ENCODE assay signal across 11 cellular contexts in genomic region chr14:23174266-23174665, GRCh38. TPM values are rescaled to one million over a fixed set of nuclear protein-coding genes. Genes with fewer than 3 reads are reported as not detected.
DNase-seq lines count a peak whose midpoint lies in the region; ATAC-seq, FAIRE-seq and TF ChIP-seq lines count a peak whose summit lies in the region.
"Had no signal": no experiment of that assay in that cellular context is flagged by ENCODE, and none has a peak within 500 bp of the region (broad histone marks: within the 10 kb centered on the region; RNA-seq: fewer than 3 reads in every experiment).

No MANE protein-coding gene starts in this region.

- intact Hi-C loops in MCF 10A (cut with micrococcal nuclease) = no loop called here

- POLR2A ChIA-PET in MCF 10A (lab: Yijun Ruan, JAX) = interaction anchor here (0.7 to 7.4 kb wide), 9 partner anchors 10 to 54 kb away, joined by 3 to 57 read pairs (median 6); no protein-coding TSS in a partner anchor

- peaks cover 39% of the 10 kb centered on the region for H3K4me1 Mint-ChIP-seq in MCF 10A (ENCODE audit: insufficient read depth, unreplicated experiment)

- DNase-seq in MCF 10A (ENCODE audit: unreplicated experiment) (peak; percentile 65), hepatocyte (ENCODE audit: low spot score) (peak; percentile 63), small intestine (peak; percentile 37), DMS114 treated with DMSO at 0.1 percent for 48 hours (lab: John Stamatoyannopoulos, UW; ENCODE audit: unreplicated experiment) (no peak), HuH-7.5 (ENCODE audit: low spot score) (no peak), SW480 (ENCODE audit: low spot score) (no peak)
- DNase-seq: DMS 273 treated with DMSO at 0.1 percent for 48 hours, NCI-H2081 had no signal

- peaks cover 22% of the 10 kb centered on the region for H3K4me1 ChIP-seq in HUES48 (ENCODE audit: control insufficient read depth, insufficient read depth, low read length)
- H3K4me1 ChIP-seq in hepatocyte (ENCODE audit: insufficient read depth) = peaks cover 25% of the 10 kb centered on the region
- peaks cover 2% of the 10 kb centered on the region in 2 donors for H3K4me1 ChIP-seq in small intestine (ENCODE audit: control insufficient read depth in 2 of 2, insufficient read depth in 1 of 2, low read depth in 1 of 2, low read length in 1 of 2)

- H3K27ac Mint-ChIP-seq in MCF 10A (ENCODE audit: low read depth, unreplicated experiment) = no peak overlapping the region
- H3K27ac Mint-ChIP-seq: natural killer cell treated with Interleukin-12 subunit alpha and Interleukin-12 subunit beta and Interleukin-15 and Interleukin-18, amount 100 ng/mL, for 72 hours had no signal

- H3K4me3 ChIP-seq in HUES48 (ENCODE audit: low read depth, low read length) = no peak overlapping the region
- no peak overlapping the region for H3K4me3 ChIP-seq in hepatocyte
- H3K4me3 ChIP-seq in small intestine (ENCODE audit: low read depth in 1 of 2, low read length in 2 of 2) = no peak overlapping the region

- peaks cover 4% of the 10 kb centered on the region for H3K36me3 Mint-ChIP-seq in MCF 10A (ENCODE audit: insufficient read depth, unreplicated experiment)
- H3K36me3 Mint-ChIP-seq: natural killer cell treated with Interleukin-12 subunit alpha and Interleukin-12 subunit beta and Interleukin-15 and Interleukin-18, amount 100 ng/mL, for 72 hours had no signal

- H3K27me3 ChIP-seq in HUES48 (ENCODE audit: control insufficient read depth, insufficient read depth, low read length) = no peaks in the 10 kb centered on the region
- no peaks in the 10 kb centered on the region for H3K27me3 ChIP-seq in hepatocyte
- no peaks in the 10 kb centered on the region for H3K27me3 ChIP-seq in small intestine (ENCODE audit: control insufficient read depth in 2 of 2, insufficient read depth in 2 of 2, low read length in 2 of 2)

- no TSS peak for BruUV-seq in MCF 10A (replicated peaks; lab: Mats Ljungman, UMichigan)

- H3K9me2 ChIP-seq in hepatocyte (replicated peaks; ENCODE audit: insufficient read depth) = no peaks in the 10 kb centered on the region

- H3K27ac ChIP-seq in HUES48 (ENCODE audit: low read depth, low read length) = peak overlapping the region; percentile 77
- peak overlapping the region; percentile 69 for H3K27ac ChIP-seq in hepatocyte
- no peak overlapping the region for H3K27ac ChIP-seq in small intestine (ENCODE audit: low read depth in 1 of 2, low read length in 1 of 2)

- H3K4me3 Mint-ChIP-seq in MCF 10A (ENCODE audit: unreplicated experiment) = no peak overlapping the region
- H3K4me3 Mint-ChIP-seq: natural killer cell treated with Interleukin-12 subunit alpha and Interleukin-12 subunit beta and Interleukin-15 and Interleukin-18, amount 100 ng/mL, for 72 hours had no signal

- H3K4me2 ChIP-seq in hepatocyte = no peak overlapping the region

- H3K9ac ChIP-seq in HUES48 (ENCODE audit: low read depth, low read length) = no peak overlapping the region

- no peak for FAIRE-seq in small intestine (lab: Jason Lieb, UNC)

- CTCF ChIA-PET in MCF 10A (lab: Yijun Ruan, JAX) = interaction anchor here (0.6 to 12.9 kb wide), 7 partner anchors 13 to 60 kb away, joined by 3 to 146 read pairs (median 3); no protein-coding TSS in a partner anchor

- peaks cover 34% of the 10 kb centered on the region for H3K79me2 ChIP-seq in hepatocyte

- no peaks in the 10 kb centered on the region for H4K20me1 ChIP-seq in hepatocyte (ENCODE audit: insufficient read depth, poor library complexity, severe bottlenecking)

- H3K9me3 Mint-ChIP-seq in MCF 10A (ENCODE audit: unreplicated experiment) = no peaks in the 10 kb centered on the region
- H3K9me3 Mint-ChIP-seq: natural killer cell treated with Interleukin-12 subunit alpha and Interleukin-12 subunit beta and Interleukin-15 and Interleukin-18, amount 100 ng/mL, for 72 hours had no signal

- peaks cover 8% of the 10 kb centered on the region for H3K36me3 ChIP-seq in HUES48 (ENCODE audit: control insufficient read depth, insufficient read depth, low read length)
- H3K36me3 ChIP-seq in hepatocyte (replicated peaks; ENCODE audit: insufficient read depth, low read depth) = no peaks in the 10 kb centered on the region
- H3K36me3 ChIP-seq in small intestine (ENCODE audit: control insufficient read depth in 2 of 2, insufficient read depth in 2 of 2, low read length in 2 of 2) = no peaks in the 10 kb centered on the region

- TF ChIP-seq CTCF in MCF 10A (IDR thresholded peaks at IDR 0.05; ENCODE audit: unreplicated experiment) = no peak
- no peak for TF ChIP-seq CTCF in hepatocyte (IDR thresholded peaks at IDR 0.05; ENCODE audit: poor library complexity)

- H3K27me3 Mint-ChIP-seq in MCF 10A (ENCODE audit: insufficient read depth, unreplicated experiment) = no peaks in the 10 kb centered on the region

- ATAC-seq in HG03571 (IDR thresholded peaks at IDR 0.05; ENCODE audit: unreplicated experiment) = no peak
- ATAC-seq: natural killer cell treated with Interleukin-12 subunit alpha and Interleukin-12 subunit beta and Interleukin-15 and Interleukin-18, amount 100 ng/mL, for 72 hours had no signal

- H2AFZ ChIP-seq in hepatocyte = no peak overlapping the region

- H3K9me3 ChIP-seq in HUES48 (ENCODE audit: control insufficient read depth, insufficient read depth, low read length) (no peaks in the 10 kb centered on the region), hepatocyte (ENCODE audit: low read depth) (no peaks in the 10 kb centered on the region), small intestine (ENCODE audit: control insufficient read depth, low read depth) (no peaks in the 10 kb centered on the region)

- WGBS in hepatocyte (ENCODE audit: low lambda C conversion rate, missing lambda C conversion rate) = 45% methylated on average over 2 of the region's 2 CpGs
- 45 to 52% (median 50%) methylated on average over 2 of the region's 2 CpGs for WGBS in small intestine, 3 donors

RNA-seq across cellular contexts. Expression of gene SLC7A8, which starts 9.2 kb away (rescaled TPM):
- total RNA-seq in MCF 10A (2022) (1.5 and 2.4 TPM in 2 replicates), hepatocyte (39.5 and 54.6 TPM in 2 replicates)
- polyA plus RNA-seq in hepatocyte (85.0 and 123 TPM in 2 replicates), small intestine (10 to 100 TPM; 11.3 to 59.6 (median 20.1) TPM)

RNA-seq across cellular contexts. Expression of gene CEBPE, which starts 55.2 kb away (rescaled TPM):
- total RNA-seq in MCF 10A (2022) (not detected in 2 replicates), hepatocyte (not detected in 2 replicates)
- polyA plus RNA-seq in hepatocyte (not detected in 2 replicates), small intestine (under 1 TPM in 1 of 3 donors, not detected in 2; 0.81 TPM)
- total RNA-seq: natural killer cell treated with Interleukin-12 subunit alpha and Interleukin-12 subunit beta and Interleukin-15 and Interleukin-18, amount 100 ng/mL, for 72 hours had no signal

Comparison
In these comparisons a context has a peak if more than half of its experiments do, and no peak if none do; other contexts are left out.
1. H3K27ac ChIP-seq: peak in HUES48 (single experiment) and hepatocyte (single experiment); none in small intestine (0 of 2).
2. DNase-seq: peak in MCF 10A (single experiment), hepatocyte (single experiment) and small intestine (single experiment); none in DMS114 treated with DMSO at 0.1 percent for 48 hours (single experiment), HuH-7.5 (single experiment) and SW480 (single experiment).
3. RNA of gene SLC7A8, which starts 9.2 kb away (total RNA-seq): 39.5 to 54.6 TPM in hepatocyte; 1.5 to 2.4 TPM in MCF 10A; every median in the first group is over 10 times any median in the second.